ENCODE assay signal across 33 cellular contexts in genomic region chr6:7652957-7653356, GRCh38.
"Had no signal": no experiment of that assay in that cellular context is flagged by ENCODE, and none has a peak within 500 bp of the region (broad histone marks: within the 10 kb centered on the region; RNA-seq: fewer than 3 reads in every experiment).

No MANE protein-coding gene starts in this region.

- H3K27ac ChIP-seq: adrenal gland, cardiac muscle cell, VCaP had no signal

- H3K4me3 ChIP-seq: adrenal gland, cardiac muscle cell had no signal

- H3K36me3 ChIP-seq: adrenal gland, cardiac muscle cell had no signal

- DNase-seq: activated B cell treated with CpG ODN at 0.5 μM for 24 hours; activated CD4-positive, alpha-beta memory T cell treated with anti-CD3 and anti-CD28 coated beads for 36 hours; activated CD4-positive, alpha-beta T cell treated with anti-CD3 and anti-CD28 coated beads for 4 hours; activated CD4-positive, alpha-beta T cell treated with anti-CD3 and anti-CD28 coated beads, Interleukin-2, amount 10 ng/mL, durations not matched to agents 24 days and 14 days; activated CD4-positive, alpha-beta T cell treated with anti-CD3 and anti-CD28 coated beads, Interleukin-2, amount 50 U/mL, for 1 hour; activated CD4-positive, alpha-beta T cell treated with anti-CD3 and anti-CD28 coated beads, Interleukin-2, amount 50 U/mL, for 4 hours; activated CD4-positive, CD25-positive, alpha-beta regulatory T cell treated with anti-CD3 and anti-CD28 coated beads, Interleukin-2, amount 50 U/mL, for 72 hours; activated CD8-positive, alpha-beta memory T cell treated with anti-CD3 and anti-CD28 coated beads, Interleukin-2, amount 50 U/mL, for 4 hours; activated CD8-positive, alpha-beta T cell treated with anti-CD3 and anti-CD28 coated beads for 36 hours; activated effector memory CD4-positive, alpha-beta T cell treated with anti-CD3 and anti-CD28 coated beads, Interleukin-2, amount 50 U/mL, for 16 hours; activated gamma-delta T cell treated with Interleukin-2 at 50 U/mL for 16 hours; activated naive CD4-positive, alpha-beta T cell; activated naive CD4-positive, alpha-beta T cell treated with anti-CD3 and anti-CD28 coated beads for 36 hours; activated naive CD4-positive, alpha-beta T cell treated with anti-CD3 and anti-CD28 coated beads, Interleukin-2, amount 50 U/mL, for 16 hours; activated naive CD8-positive, alpha-beta T cell treated with anti-CD3 and anti-CD28 coated beads for 36 hours; activated T-cell treated with anti-CD3 and anti-CD28 coated beads for 4 hours; activated T-cell treated with anti-CD3 and anti-CD28 coated beads, Interleukin-2, amount 50 U/mL, for 1 hour; activated T-cell treated with anti-CD3 and anti-CD28 coated beads, Interleukin-2, amount 50 U/mL, for 4 hours; activated T-cell treated with anti-CD3 and anti-CD28 coated beads, Interleukin-2, amount 50 U/mL, for 72 hours; adrenal gland; amniotic stem cell; aorta; caudate nucleus; cerebellar nuclear complex; T-helper 2 cell; T-helper 9 cell had no signal

- H3K27me3 ChIP-seq: adrenal gland had no signal

- FAIRE-seq: astrocyte, bronchial epithelial cell, TTC549 had no signal

- H3K9me3 ChIP-seq: adrenal gland had no signal

- H3K4me1 ChIP-seq: adrenal gland had no signal

- ATAC-seq: activated CD8-positive, alpha-beta T cell treated with anti-CD3 and anti-CD28 coated beads for 36 hours; activated naive CD4-positive, alpha-beta T cell treated with anti-CD3 and anti-CD28 coated beads, Interleukin-2, amount 50 U/mL, for 72 hours; activated T-cell treated with anti-CD3 and anti-CD28 coated beads, Interleukin-2, amount 50 U/mL, for 4 hours; activated T-cell treated with anti-CD3 and anti-CD28 coated beads, Interleukin-2, amount 50 U/mL, for 72 hours; activated T-helper 17 cell treated with anti-CD3 and anti-CD28 coated beads, Interleukin-2, amount 50 U/mL, for 72 hours had no signal
